Comparison of ENCODE assay signal across 27 cellular contexts in genomic region chr4:79030973-79031372, GRCh38.
A peak's percentile ranks its signal among the peaks of the same experiment; 100 is the strongest.
DNase-seq lines count a peak whose midpoint lies in the region; ATAC-seq, FAIRE-seq and TF ChIP-seq lines count a peak whose summit lies in the region.
"Had no signal": no experiment of that assay in that cellular context is flagged by ENCODE, and none has a peak within 500 bp of the region (broad histone marks: within the 10 kb centered on the region; RNA-seq: fewer than 3 reads in every experiment).

No MANE protein-coding gene starts in this region.

- no peaks in the 10 kb centered on the region for H3K79me2 ChIP-seq in SK-N-SH (ENCODE audit: insufficient read depth)

- POLR2A ChIA-PET in SK-N-SH (lab: Yijun Ruan, JAX) = no interaction called here

- H3F3A ChIP-seq in SK-N-SH (replicated peaks; ENCODE audit: insufficient read depth) = no peaks in the 10 kb centered on the region

- H3K4me1 ChIP-seq in SJCRH30 (peaks cover 21% of the 10 kb centered on the region), SK-N-SH (ENCODE audit: control insufficient read depth in 1 of 2, insufficient read depth in 2 of 2, low read depth in 1 of 2, low read length in 1 of 2) (peaks cover 0 to 7% of the 10 kb centered on the region in 2 experiments; a peak in 1 of 4 replicates)
- H3K4me1 ChIP-seq: BE2C, BLaER1 had no signal

- no peaks in the 10 kb centered on the region for H3K9me2 ChIP-seq in SK-N-SH

- no peaks in the 10 kb centered on the region for H3K36me3 ChIP-seq in SJCRH30
- H3K36me3 ChIP-seq in SK-N-SH (replicated peaks in 1 of 2; ENCODE audit: control insufficient read depth in 1 of 2, insufficient read depth in 2 of 2, low read length in 1 of 2) = no peaks in the 10 kb centered on the region
- H3K36me3 ChIP-seq: BE2C, BLaER1 had no signal

- H3K9ac ChIP-seq in SK-N-SH = no peak overlapping the region
- H3K9ac ChIP-seq: BLaER1 had no signal

- TF ChIP-seq EP300 in SK-N-SH (IDR thresholded peaks at IDR 0.05; ENCODE audit: borderline replicate concordance in 1 of 2, low read depth in 1 of 2, low read length in 1 of 2) = peak in 1 of 2 experiments; percentile 92; a peak in 2 of 4 replicates

- no peak overlapping the region for H3K4me2 ChIP-seq in SK-N-SH
- H3K4me2 ChIP-seq: BLaER1 had no signal

- no peak for ATAC-seq in GM18868 (IDR thresholded peaks at IDR 0.05; ENCODE audit: unreplicated experiment)
- ATAC-seq: GM12878 had no signal

- DNase-seq in SJCRH30 (peak in 1 of 2 experiments; percentile 66), SK-N-SH (peak; percentile 22), activated gamma-delta T cell (lab: John Stamatoyannopoulos, UW) (no peak), epidermal melanocyte (ENCODE audit: insufficient read length, low spot score) (no peak)
- DNase-seq: 8988T; ACHN; BE2C; C1 segment of cervical spinal cord; CD4-positive, alpha-beta memory T cell; CD4-positive, CD25-positive, alpha-beta regulatory T cell; CD8-positive, alpha-beta memory T cell; COR-L47; DMS 273 treated with DMSO at 0.1 percent for 48 hours; DMS153; DMS53; DMS79; DND-41; EL; GDM1 had no signal

- H3K27ac ChIP-seq in SJCRH30 (peak overlapping the region; percentile 39), SK-N-SH (ENCODE audit: low read depth in 2 of 2, low read length in 1 of 2) (no peak overlapping the region)
- H3K27ac ChIP-seq: BLaER1 had no signal

- no peaks in the 10 kb centered on the region for H3K9me3 ChIP-seq in SJCRH30 (replicated peaks)
- H3K9me3 ChIP-seq in SK-N-SH = no peaks in the 10 kb centered on the region
- H3K9me3 ChIP-seq: BE2C, BLaER1 had no signal

- CTCF ChIA-PET in SK-N-SH (lab: Yijun Ruan, JAX) = interaction anchor here (1.0 to 1.2 kb wide), 2 partner anchors 21 to 243 kb away, joined by 3 to 4 read pairs; no protein-coding TSS in a partner anchor

- H2AFZ ChIP-seq in SK-N-SH (ENCODE audit: low read depth) = no peak overlapping the region

- no peak for TF ChIP-seq RAD21 in SK-N-SH (IDR thresholded peaks at IDR 0.05; ENCODE audit: low read length)

- no peak overlapping the region for H3K4me3 ChIP-seq in SJCRH30
- H3K4me3 ChIP-seq in SK-N-SH (ENCODE audit: low read depth in 2 of 2, low read length in 1 of 2) = no peak overlapping the region
- H3K4me3 ChIP-seq: BLaER1, GM12878 had no signal

- FAIRE-seq in endometrium (lab: Jason Lieb, UNC) = peak; percentile 8
- FAIRE-seq: A204.1, GM12878, GM12892, GM18507, GM19239 had no signal

- WGBS in SK-N-SH (ENCODE audit: low lambda C conversion rate) = 5% methylated on average over 1 of the region's 1 CpG

- no peak for TF ChIP-seq CTCF in SK-N-SH (IDR thresholded peaks at IDR 0.05)

- H3K27me3 ChIP-seq in SJCRH30 (no peaks in the 10 kb centered on the region), SK-N-SH (ENCODE audit: insufficient read depth) (no peaks in the 10 kb centered on the region)
- H3K27me3 ChIP-seq: BE2C, BLaER1 had no signal

- no peaks in the 10 kb centered on the region for H4K20me1 ChIP-seq in SK-N-SH (ENCODE audit: insufficient read depth)
- H4K20me1 ChIP-seq: BLaER1 had no signal

TF ChIP-seq in SK-N-SH, 30 proteins besides CTCF, POLR2A, EP300 and RAD21:
- TF ChIP-seq TCF12 (IDR thresholded peaks at IDR 0.05) (peak; percentile 33; the same call in 1 of the 2 replicates), GATA2 (CRISPR knock-in tag; IDR thresholded peaks at IDR 0.05) (peak; percentile 89), CHD2 (IDR thresholded peaks at IDR 0.05; ENCODE audit: low read length, partially characterized antibody) (peak; percentile 79), FOXJ3 (CRISPR knock-in tag; IDR thresholded peaks at IDR 0.05) (0 out of 2 replicates have a peak, but pooled peaks have one; percentile 22), RCOR1 (IDR thresholded peaks at IDR 0.05; ENCODE audit: low read length) (peak; percentile 95), ELF1 (IDR thresholded peaks at IDR 0.05) (no peak), NFIC (IDR thresholded peaks at IDR 0.05; ENCODE audit: borderline replicate concordance) (peak; percentile 22; the same call in 1 of the 2 replicates), FOSL2 (IDR thresholded peaks at IDR 0.05; ENCODE audit: borderline replicate concordance, low read depth) (no peak)
